ENCODE assay signal across 8 cellular contexts in the genomic region with DNA sequence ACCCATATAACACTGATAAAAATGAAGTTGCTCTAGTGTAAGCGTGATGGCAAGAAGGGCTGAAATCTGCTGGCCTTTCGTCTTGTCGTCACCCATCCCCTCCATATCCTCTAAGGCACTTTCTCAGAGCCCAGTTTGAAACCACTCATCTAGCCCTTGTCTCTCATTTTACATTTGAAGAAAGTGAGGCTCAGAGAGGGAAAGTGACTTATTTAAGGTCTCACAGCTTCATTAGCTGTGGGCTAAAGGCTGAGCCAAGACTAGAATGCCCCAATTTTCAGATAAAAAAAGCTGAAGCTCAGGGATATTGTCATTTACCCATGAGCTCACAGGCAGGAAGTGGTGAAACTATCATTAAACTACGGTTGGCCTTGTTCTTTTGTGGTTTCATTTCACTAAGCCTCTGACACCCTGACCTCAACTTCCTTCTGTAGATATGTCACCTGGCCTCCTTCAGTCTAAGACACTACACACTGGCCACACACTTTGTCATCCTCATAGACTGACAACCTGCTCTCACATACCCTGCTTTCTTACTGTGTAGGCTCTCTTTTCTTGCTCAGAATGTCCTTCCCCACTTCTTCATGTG.
DNase-seq lines count a peak whose midpoint lies in the region; ATAC-seq lines count a peak whose summit lies in the region.

No MANE protein-coding gene starts in this region.

- DNase-seq in A172 (ENCODE audit: low spot score) (peak; percentile 52), UCSD-AML1 (lab: John Stamatoyannopoulos, UW; ENCODE audit: unreplicated experiment) (peak; percentile 41), left colon (no peak), NCI-H345 treated with DMSO at 0.1 percent for 48 hours (lab: John Stamatoyannopoulos, UW; ENCODE audit: unreplicated experiment) (no peak), pons (ENCODE audit: low spot score) (no peak), NCI-H2029 treated with DMSO at 0.1 percent for 48 hours (lab: John Stamatoyannopoulos, UW) (no peak)

- ATAC-seq in GM19324 (IDR thresholded peaks at IDR 0.05; ENCODE audit: low FRiP score, unreplicated experiment) (peak; percentile 99), HG03342 (IDR thresholded peaks at IDR 0.05; ENCODE audit: unreplicated experiment) (peak; percentile 98), left colon (peak; percentile 70)

- intact Hi-C loops in left colon (cut with DNase I, micrococcal nuclease) = no loop called here

Comparison
In these comparisons a context has a peak if more than half of its experiments do, and no peak if none do; other contexts are left out.
1. DNase-seq: peak in A172 (single experiment) and UCSD-AML1 (single experiment); none in left colon (0 of 2), NCI-H345 treated with DMSO at 0.1 percent for 48 hours (single experiment), pons (single experiment) and NCI-H2029 treated with DMSO at 0.1 percent for 48 hours (single experiment).
2. Peak in every context shown above with its lines, with median percentiles within 50 percentile points of each other: ATAC-seq.